24 cellular contexts compared by ENCODE assay signal in genomic region chr3:11206953-11207352, GRCh38. TPM values are rescaled to one million over a fixed set of nuclear protein-coding genes. Genes with fewer than 3 reads are reported as not detected.
"Had no signal": no experiment of that assay in that cellular context is flagged by ENCODE, and none has a peak within 500 bp of the region (broad histone marks: within the 10 kb centered on the region; RNA-seq: fewer than 3 reads in every experiment).

No MANE protein-coding gene starts in this region.

- H3K27ac Mint-ChIP-seq: activated B cell treated with CpG ODN at 0.5 μM for 24 hours; activated CD4-positive, alpha-beta memory T cell treated with anti-CD3 and anti-CD28 coated beads, Interleukin-2, amount 10 ng/mL, durations not matched to agents 7 days and 5 days; activated CD4-positive, alpha-beta T cell treated with anti-CD3 and anti-CD28 coated beads, Interleukin-2, amount 10 ng/mL, durations not matched to agents 7 days and 5 days; activated naive CD4-positive, alpha-beta T cell treated with anti-CD3 and anti-CD28 coated beads, Interleukin-2, amount 50 U/mL, for 24 hours; activated T-helper 2 cell treated with anti-CD3 and anti-CD28 coated beads, Interferon-gamma antibody, Interleukin-2, Interleukin-4, amounts not matched to agents 10 μg/mL and 5 μg/mL and 100 μg/mL, durations not matched to agents 14 hours and 24 hours and 36 hours; T-helper 1 cell treated with Interleukin-12 subunit alpha and Interleukin-12 subunit beta and Interleukin-4 antibody, amounts not matched to agents 30 μg/mL and 1 μg/mL, for 36 hours had no signal

- H3K4me3 ChIP-seq: body of pancreas, MG63, SJSA1 had no signal

- ATAC-seq: body of pancreas, Panc1 had no signal

- DNase-seq: activated B cell treated with CpG ODN at 0.5 μM for 24 hours; activated CD4-positive, alpha-beta memory T cell treated with anti-CD3 and anti-CD28 coated beads, Interleukin-2, amount 10 ng/mL, durations not matched to agents 7 days and 5 days; activated CD4-positive, alpha-beta T cell treated with anti-CD3 and anti-CD28 coated beads for 1 hour; activated CD4-positive, alpha-beta T cell treated with anti-CD3 and anti-CD28 coated beads, Interleukin-2, amount 10 ng/mL, durations not matched to agents 7 days and 5 days; activated T-cell treated with anti-CD3 and anti-CD28 coated beads for 4 hours; activated T-cell treated with anti-CD3 and anti-CD28 coated beads, Interleukin-2, amount 50 U/mL, for 48 hours; body of pancreas; MG63; MV-4-11; NCI-H1092 treated with DMSO at 0.1 percent for 48 hours; NCI-H1417 treated with DMSO at 0.1 percent for 48 hours; NCI-H1694; NCI-H510A treated with DMSO at 0.1 percent for 48 hours; NK-92 treated with Interleukin-12 subunit alpha and Interleukin-12 subunit beta, amount 100 ng/mL, for 24 hours; OCI-M1; RPMI8226; SHP77 had no signal

- H3K27ac ChIP-seq: body of pancreas, KMS-11 had no signal

- H3K36me3 Mint-ChIP-seq: activated naive CD4-positive, alpha-beta T cell treated with anti-CD3 and anti-CD28 coated beads, Interleukin-2, amount 50 U/mL, for 24 hours had no signal

- H3K4me3 Mint-ChIP-seq: activated B cell treated with CpG ODN at 0.5 μM for 24 hours; activated CD4-positive, alpha-beta memory T cell treated with anti-CD3 and anti-CD28 coated beads, Interleukin-2, amount 10 ng/mL, durations not matched to agents 7 days and 5 days; activated CD4-positive, alpha-beta T cell treated with anti-CD3 and anti-CD28 coated beads, Interleukin-2, amount 10 ng/mL, durations not matched to agents 7 days and 5 days; activated naive CD4-positive, alpha-beta T cell treated with anti-CD3 and anti-CD28 coated beads, Interleukin-2, amount 50 U/mL, for 24 hours; central memory CD8-positive, alpha-beta T cell; T-helper 1 cell treated with Interleukin-12 subunit alpha and Interleukin-12 subunit beta and Interleukin-4 antibody, amounts not matched to agents 30 μg/mL and 1 μg/mL, for 36 hours had no signal

- H3K27me3 ChIP-seq: body of pancreas, MG63, SJSA1 had no signal

- H3K9me3 ChIP-seq: body of pancreas, MG63, SJSA1 had no signal

- H3K4me1 ChIP-seq: body of pancreas had no signal

- H3K4me1 Mint-ChIP-seq: activated B cell treated with CpG ODN at 0.5 μM for 24 hours; activated naive CD4-positive, alpha-beta T cell treated with anti-CD3 and anti-CD28 coated beads, Interleukin-2, amount 50 U/mL, for 24 hours; central memory CD8-positive, alpha-beta T cell had no signal

- H3K9me3 Mint-ChIP-seq: activated B cell treated with CpG ODN at 0.5 μM for 24 hours; activated CD4-positive, alpha-beta memory T cell treated with anti-CD3 and anti-CD28 coated beads, Interleukin-2, amount 10 ng/mL, durations not matched to agents 7 days and 5 days; activated CD4-positive, alpha-beta T cell treated with anti-CD3 and anti-CD28 coated beads, Interleukin-2, amount 10 ng/mL, durations not matched to agents 7 days and 5 days; activated naive CD4-positive, alpha-beta T cell treated with anti-CD3 and anti-CD28 coated beads, Interleukin-2, amount 50 U/mL, for 24 hours; activated T-helper 2 cell treated with anti-CD3 and anti-CD28 coated beads, Interferon-gamma antibody, Interleukin-2, Interleukin-4, amounts not matched to agents 10 μg/mL and 5 μg/mL and 100 μg/mL, durations not matched to agents 14 hours and 24 hours and 36 hours; central memory CD8-positive, alpha-beta T cell; T-helper 1 cell treated with Interleukin-12 subunit alpha and Interleukin-12 subunit beta and Interleukin-4 antibody, amounts not matched to agents 30 μg/mL and 1 μg/mL, for 36 hours had no signal

RNA-seq across cellular contexts. Expression of gene HRH1, which starts 52.7 kb away (rescaled TPM):
- total RNA-seq: activated B cell treated with CpG ODN at 0.5 μM for 24 hours had no signal
